In genomic region chr20:63051911-63052310, GRCh38 we compare ENCODE assay signal across 25 cellular contexts. TPM values are rescaled to one million over a fixed set of nuclear protein-coding genes. Genes with fewer than 3 reads are reported as not detected.
DNase-seq lines count a peak whose midpoint lies in the region; ATAC-seq and TF ChIP-seq lines count a peak whose summit lies in the region.
"Had no signal": no experiment of that assay in that cellular context is flagged by ENCODE, and none has a peak within 500 bp of the region (broad histone marks: within the 10 kb centered on the region; RNA-seq: fewer than 3 reads in every experiment).

No MANE protein-coding gene starts in this region.

- peaks cover 0 to 52% (median 26%) of the 10 kb centered on the region in 10 experiments; a peak in 14 of 20 replicates for H3K4me1 ChIP-seq in BLaER1 treated with 17β-estradiol and CSF1 and Interleukin-3, amounts not matched to agents 10 nM and 100 nM
- H3K4me1 ChIP-seq in lower lobe of right lung = peaks cover 7% of the 10 kb centered on the region
- peaks cover 0 to 10% (median 7%) of the 10 kb centered on the region in 6 donors for H3K4me1 ChIP-seq in spleen
- H3K4me1 ChIP-seq: HAP-1, SJSA1 had no signal

- intact Hi-C loops in Right ventricle myocardium superior (cut with DNase I) = no loop called here
- intact Hi-C loops in cardiac septum (cut with DNase I) = loop anchor here (10.0 kb wide), 1 partner anchor 323 kb away; no protein-coding TSS in a partner anchor
- intact Hi-C loops in lower lobe of right lung (cut with DNase I) = no loop called here
- intact Hi-C loops in spleen (cut with DNase I; ENCODE audit: low total_unique reads) = no loop called here

- peak overlapping the region in 7 of 11 experiments; percentile 7 to 48 (median 24); a peak in 8 of 22 replicates for H3K4me2 ChIP-seq in BLaER1 treated with 17β-estradiol and CSF1 and Interleukin-3, amounts not matched to agents 10 nM and 100 nM

- TF ChIP-seq POLR2A in spleen (IDR thresholded peaks at IDR 0.05) = no peak

- H3K36me3 ChIP-seq in BLaER1 treated with 17β-estradiol and CSF1 and Interleukin-3, amounts not matched to agents 10 nM and 100 nM = no peaks in the 10 kb centered on the region
- H3K36me3 ChIP-seq in lower lobe of right lung (no peaks in the 10 kb centered on the region), spleen (no peaks in the 10 kb centered on the region)
- H3K36me3 ChIP-seq: HAP-1, SJSA1 had no signal

- no peak overlapping the region for H3K9ac ChIP-seq in BLaER1 treated with 17β-estradiol and CSF1 and Interleukin-3, amounts not matched to agents 10 nM and 100 nM

- WGBS in spleen, 5 donors = 75 to 90% (median 83%) methylated on average over 3 to 11 of the region's 11 CpGs

- H3K9me3 ChIP-seq in BLaER1 treated with 17β-estradiol and CSF1 and Interleukin-3, amounts not matched to agents 10 nM and 100 nM (replicated peaks in 1 of 11) = peaks cover 10 to 27% (median 18%) of the 10 kb centered on the region in 11 experiments; a peak in 21 of 22 replicates
- no peaks in the 10 kb centered on the region for H3K9me3 ChIP-seq in lower lobe of right lung
- peaks cover 0 to 9% (median 0%) of the 10 kb centered on the region in 8 donors for H3K9me3 ChIP-seq in spleen
- H3K9me3 ChIP-seq: HAP-1, SJSA1 had no signal

- no peak overlapping the region for H3K27ac ChIP-seq in BLaER1 treated with 17β-estradiol and CSF1 and Interleukin-3, amounts not matched to agents 10 nM and 100 nM
- H3K27ac ChIP-seq in lower lobe of right lung (no peak overlapping the region), spleen (no peak overlapping the region)
- H3K27ac ChIP-seq: C4-2B, RWPE1, SJSA1 had no signal

- DNase-seq in Right ventricle myocardium superior (peak; percentile 8), cardiac septum (ENCODE audit: low spot score) (no peak), lower lobe of right lung (peak; percentile 28), spleen (peak; percentile 44), NCI-H187 treated with DMSO at 0.1 percent for 48 hours (lab: John Stamatoyannopoulos, UW) (no peak)
- DNase-seq: 8988T; Calu3; DMS153; KG1; NCI-H1092; NCI-H1436; NCI-H1930; NCI-H2227 treated with DMSO at 0.1 percent for 48 hours; NCI-H510A treated with DMSO at 0.1 percent for 48 hours; NCI-H774; NK-92 treated with Interleukin-12 subunit alpha and Interleukin-12 subunit beta, amount 100 ng/mL, for 24 hours had no signal

- ATAC-seq in Right ventricle myocardium superior (ENCODE audit: poor library complexity) (no peak), lower lobe of right lung (no peak), HG02981 (IDR thresholded peaks at IDR 0.05; ENCODE audit: unreplicated experiment) (no peak)

- no peak overlapping the region for H3K4me3 ChIP-seq in BLaER1 treated with 17β-estradiol and CSF1 and Interleukin-3, amounts not matched to agents 10 nM and 100 nM
- no peak overlapping the region for H3K4me3 ChIP-seq in lower lobe of right lung
- H3K4me3 ChIP-seq in spleen = no peak overlapping the region
- H3K4me3 ChIP-seq: HAP-1, SJSA1 had no signal

- H4K20me1 ChIP-seq in BLaER1 treated with 17β-estradiol and CSF1 and Interleukin-3, amounts not matched to agents 10 nM and 100 nM = peaks cover 0 to 37% (median 0%) of the 10 kb centered on the region in 11 experiments; a peak in 3 of 22 replicates

- no peak for TF ChIP-seq CTCF in lower lobe of right lung (IDR thresholded peaks at IDR 0.05)
- TF ChIP-seq CTCF in spleen (IDR thresholded peaks at IDR 0.05 in 8 of 11, conservative IDR thresholded peaks at IDR 0.05 in 3 of 11) = no peak

- H3K27me3 ChIP-seq in BLaER1 treated with 17β-estradiol and CSF1 and Interleukin-3, amounts not matched to agents 10 nM and 100 nM = no peaks in the 10 kb centered on the region
- peaks cover 31% of the 10 kb centered on the region for H3K27me3 ChIP-seq in lower lobe of right lung (ENCODE audit: low read depth)
- H3K27me3 ChIP-seq in spleen (replicated peaks in 1 of 7) = peaks cover 0 to 76% (median 13%) of the 10 kb centered on the region in 7 donors

RNA-seq across cellular contexts. Expression of gene BHLHE23, which starts 45.1 kb away (rescaled TPM):
- total RNA-seq in Right ventricle myocardium superior = not detected
- total RNA-seq in cardiac septum = not detected
- not detected for total RNA-seq in lower lobe of right lung
- total RNA-seq in spleen = not detected
- not detected for polyA plus RNA-seq in spleen
- total RNA-seq: Calu3; CD8-positive, alpha-beta memory T cell; G401; HT1080; SJSA1 had no signal
- polyA plus RNA-seq: CD8-positive, alpha-beta memory T cell had no signal

Comparison
In these comparisons a context has a peak if more than half of its experiments do, and no peak if none do; other contexts are left out.
1. DNase-seq: peak in Right ventricle myocardium superior (single experiment), lower lobe of right lung (single experiment) and spleen (single experiment); none in cardiac septum (single experiment) and NCI-H187 treated with DMSO at 0.1 percent for 48 hours (single experiment).